In the genomic region with DNA sequence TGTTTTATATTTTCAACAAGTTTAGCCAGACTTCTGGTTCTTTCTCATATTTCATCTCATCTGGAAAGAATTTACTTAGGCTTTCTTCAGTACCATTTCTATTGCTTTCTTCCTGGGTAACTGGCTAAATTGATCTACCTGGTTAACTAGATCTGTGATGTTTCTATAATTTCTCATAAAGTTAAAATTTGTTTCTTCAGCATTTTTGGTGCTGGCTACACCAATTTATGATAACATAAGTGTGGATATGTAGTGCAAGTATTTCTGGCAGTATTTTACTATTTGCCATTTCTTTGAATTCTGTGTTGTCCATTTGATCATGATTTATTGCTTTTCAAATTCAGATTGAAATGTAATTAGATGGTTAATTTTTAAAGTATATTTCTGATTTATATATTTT, we compare ENCODE assay signal across 18 cellular contexts. TPM values are rescaled to one million over a fixed set of nuclear protein-coding genes. Genes with fewer than 3 reads are reported as not detected.
DNase-seq lines count a peak whose midpoint lies in the region; ATAC-seq and TF ChIP-seq lines count a peak whose summit lies in the region.
"Had no signal": no experiment of that assay in that cellular context is flagged by ENCODE, and none has a peak within 500 bp of the region (broad histone marks: within the 10 kb centered on the region; RNA-seq: fewer than 3 reads in every experiment).

No MANE protein-coding gene starts in this region.

- no peak for TF ChIP-seq CTCF in CD4-positive, alpha-beta T cell (IDR thresholded peaks at IDR 0.05)

- H3K4me1 Mint-ChIP-seq in T-helper 2 cell treated with Interferon-gamma antibody and Interleukin-4, amounts not matched to agents 5 μg/mL and 100 μg/mL, for 36 hours (ENCODE audit: low read depth) = peaks cover 41% of the 10 kb centered on the region
- H3K4me1 Mint-ChIP-seq in CD4-positive, alpha-beta T cell (ENCODE audit: low read depth) = peaks cover 59% of the 10 kb centered on the region
- H3K4me1 Mint-ChIP-seq in T-cell = peaks cover 49 to 61% (median 49%) of the 10 kb centered on the region in 3 donors
- peaks cover 16 to 71% (median 56%) of the 10 kb centered on the region in 7 donors for H3K4me1 Mint-ChIP-seq in naive thymus-derived CD4-positive, alpha-beta T cell

- H3K4me3 Mint-ChIP-seq in T-helper 2 cell treated with Interferon-gamma antibody and Interleukin-4, amounts not matched to agents 5 μg/mL and 100 μg/mL, for 36 hours = peak overlapping the region; percentile 64
- no peak overlapping the region for H3K4me3 Mint-ChIP-seq in CD4-positive, alpha-beta T cell
- H3K4me3 Mint-ChIP-seq in T-cell = peak overlapping the region in 1 of 3 donors; percentile 44
- H3K4me3 Mint-ChIP-seq in naive thymus-derived CD4-positive, alpha-beta T cell = peak overlapping the region in 6 of 10 donors; percentile 23 to 69 (median 61)
- H3K4me3 Mint-ChIP-seq: HFFc6 had no signal

- H3K9me3 Mint-ChIP-seq in T-helper 2 cell treated with Interferon-gamma antibody and Interleukin-4, amounts not matched to agents 5 μg/mL and 100 μg/mL, for 36 hours = no peaks in the 10 kb centered on the region
- H3K9me3 Mint-ChIP-seq in CD4-positive, alpha-beta T cell = no peaks in the 10 kb centered on the region
- no peaks in the 10 kb centered on the region for H3K9me3 Mint-ChIP-seq in T-cell
- no peaks in the 10 kb centered on the region for H3K9me3 Mint-ChIP-seq in naive thymus-derived CD4-positive, alpha-beta T cell
- H3K9me3 Mint-ChIP-seq: HFFc6 had no signal

- H3K4ac ChIP-seq in mesendoderm (ENCODE audit: low read depth, low read length) = no peak overlapping the region

- H3K27me3 Mint-ChIP-seq in T-helper 2 cell treated with Interferon-gamma antibody and Interleukin-4, amounts not matched to agents 5 μg/mL and 100 μg/mL, for 36 hours (ENCODE audit: low read depth) = no peaks in the 10 kb centered on the region
- H3K27me3 Mint-ChIP-seq in CD4-positive, alpha-beta T cell = no peaks in the 10 kb centered on the region
- H3K27me3 Mint-ChIP-seq in T-cell = no peaks in the 10 kb centered on the region
- no peaks in the 10 kb centered on the region for H3K27me3 Mint-ChIP-seq in naive thymus-derived CD4-positive, alpha-beta T cell

- CTCF ChIA-PET in CD4-positive, alpha-beta T cell (lab: Charles Lee) = no interaction called here
- CTCF ChIA-PET in T-cell (lab: Charles Lee) = no interaction called here
- CTCF ChIA-PET in naive thymus-derived CD4-positive, alpha-beta T cell (lab: Charles Lee) = no interaction called here

- H2BK15ac ChIP-seq in mesendoderm (replicated peaks; ENCODE audit: low read depth) = no peak overlapping the region

- H2BK120ac ChIP-seq in mesendoderm (ENCODE audit: low read depth, low read length) = no peak overlapping the region

- H4K8ac ChIP-seq in mesendoderm (ENCODE audit: low read depth, low read length) = no peak overlapping the region

- POLR2A ChIA-PET in CD4-positive, alpha-beta T cell (lab: Charles Lee) = no interaction called here
- POLR2A ChIA-PET in T-cell (lab: Charles Lee) = no interaction called here
- POLR2A ChIA-PET in naive thymus-derived CD4-positive, alpha-beta T cell (lab: Charles Lee) = no interaction called here

- H3K79me2 ChIP-seq in mesendoderm (ENCODE audit: control insufficient read depth, insufficient read depth, low read length) = peaks cover 17% of the 10 kb centered on the region

- H3K9me3 ChIP-seq in CD4-positive, alpha-beta T cell (ENCODE audit: control insufficient read depth, low read length) = no peaks in the 10 kb centered on the region
- no peaks in the 10 kb centered on the region for H3K9me3 ChIP-seq in naive thymus-derived CD4-positive, alpha-beta T cell (ENCODE audit: control insufficient read depth in 2 of 3, low read length in 3 of 3)

- no peak overlapping the region for H3K27ac ChIP-seq in CD4-positive, alpha-beta T cell (ENCODE audit: low read depth, low read length)
- peak overlapping the region; percentile 22 for H3K27ac ChIP-seq in naive thymus-derived CD4-positive, alpha-beta T cell (ENCODE audit: low read depth, low read length)
- no peak overlapping the region for H3K27ac ChIP-seq in mesendoderm (ENCODE audit: low read depth, low read length)
- H3K27ac ChIP-seq: 22Rv1, C4-2B had no signal

- no peak overlapping the region for H2AK5ac ChIP-seq in mesendoderm (ENCODE audit: low read length)

- no peak overlapping the region for H3K56ac ChIP-seq in mesendoderm (ENCODE audit: low read length)

- H3K36me3 Mint-ChIP-seq in T-helper 2 cell treated with Interferon-gamma antibody and Interleukin-4, amounts not matched to agents 5 μg/mL and 100 μg/mL, for 36 hours (ENCODE audit: low read depth) = peaks cover 9% of the 10 kb centered on the region
- H3K36me3 Mint-ChIP-seq in CD4-positive, alpha-beta T cell (ENCODE audit: low read depth) = no peaks in the 10 kb centered on the region
- H3K36me3 Mint-ChIP-seq in T-cell = no peaks in the 10 kb centered on the region
- peaks cover 0 to 12% (median 5%) of the 10 kb centered on the region in 5 donors for H3K36me3 Mint-ChIP-seq in naive thymus-derived CD4-positive, alpha-beta T cell

- no peak overlapping the region for H2BK5ac ChIP-seq in mesendoderm (ENCODE audit: low read length)

- intact Hi-C loops in CD4-positive, alpha-beta T cell (cut with DNase I, micrococcal nuclease) = loop anchor here in 1 of 2 experiments (2.0 kb wide), 1 partner anchor 26 kb away; a partner anchor contains a TSS
- intact Hi-C loops in naive thymus-derived CD4-positive, alpha-beta T cell (cut with micrococcal nuclease) = loop anchor here (1.0 to 2.0 kb wide), 4 partner anchors 9 to 27 kb away; a partner anchor contains a TSS

- H4K5ac ChIP-seq in mesendoderm (ENCODE audit: low read length) = no peak overlapping the region

- H3K4me2 ChIP-seq in mesendoderm (ENCODE audit: low read length) = no peak overlapping the region

- H3K18ac ChIP-seq in mesendoderm (ENCODE audit: low read length) = no peak overlapping the region

- ATAC-seq in CD4-positive, alpha-beta T cell (ENCODE audit: poor library complexity) = no peak
- no peak for ATAC-seq in T-cell (replicated peaks in 1 of 4)
- no peak for ATAC-seq in naive thymus-derived CD4-positive, alpha-beta T cell
- ATAC-seq: Panc1 had no signal

- H3K27me3 ChIP-seq in CD4-positive, alpha-beta T cell (ENCODE audit: control insufficient read depth, insufficient read depth, low read length) = no peaks in the 10 kb centered on the region
- no peaks in the 10 kb centered on the region for H3K27me3 ChIP-seq in naive thymus-derived CD4-positive, alpha-beta T cell (ENCODE audit: control insufficient read depth in 2 of 2, insufficient read depth in 2 of 2, low read length in 2 of 2)
- H3K27me3 ChIP-seq in mesendoderm (ENCODE audit: insufficient read depth, low read length, poor library complexity) = no peaks in the 10 kb centered on the region

- no peak overlapping the region for H3K9ac ChIP-seq in mesendoderm (ENCODE audit: low read length)

- H3K27ac Mint-ChIP-seq in T-helper 2 cell treated with Interferon-gamma antibody and Interleukin-4, amounts not matched to agents 5 μg/mL and 100 μg/mL, for 36 hours = peak overlapping the region; percentile 16
- H3K27ac Mint-ChIP-seq in CD4-positive, alpha-beta T cell = peak overlapping the region; percentile 81
- peak overlapping the region; percentile 90 for H3K27ac Mint-ChIP-seq in T-cell
- H3K27ac Mint-ChIP-seq in naive thymus-derived CD4-positive, alpha-beta T cell = peak overlapping the region in 7 of 9 donors; percentile 3 to 93 (median 88)
- H3K27ac Mint-ChIP-seq: HFFc6 had no signal

- peaks cover 3% of the 10 kb centered on the region for H3K79me1 ChIP-seq in mesendoderm (ENCODE audit: low read length)

- no peaks in the 10 kb centered on the region for H3K36me3 ChIP-seq in naive thymus-derived CD4-positive, alpha-beta T cell (ENCODE audit: control insufficient read depth in 2 of 3, insufficient read depth in 3 of 3, low read length in 3 of 3)
- no peaks in the 10 kb centered on the region for H3K36me3 ChIP-seq in mesendoderm (ENCODE audit: control insufficient read depth, insufficient read depth, low read length)

- peaks cover 11 to 29% of the 10 kb centered on the region in 2 donors for H3K4me1 ChIP-seq in naive thymus-derived CD4-positive, alpha-beta T cell (ENCODE audit: control insufficient read depth in 2 of 2, insufficient read depth in 2 of 2, low read length in 2 of 2)
- H3K4me1 ChIP-seq in mesendoderm (ENCODE audit: control insufficient read depth, low read depth, low read length) = no peaks in the 10 kb centered on the region

- H3K23ac ChIP-seq in mesendoderm (ENCODE audit: low read length) = no peak overlapping the region

- H3K4me3 ChIP-seq in naive thymus-derived CD4-positive, alpha-beta T cell (ENCODE audit: low read length) = no peak overlapping the region
- H3K4me3 ChIP-seq in mesendoderm (ENCODE audit: low read length) = no peak overlapping the region
- H3K4me3 ChIP-seq: K562 had no signal

- DNase-seq in T-helper 2 cell treated with Interferon-gamma antibody and Interleukin-4, amounts not matched to agents 5 μg/mL and 100 μg/mL, for 36 hours (ENCODE audit: low spot score) = no peak
- DNase-seq in T-helper 2 cell (no peak), T-cell (no peak), KG1 (lab: John Stamatoyannopoulos, UW) (no peak), GDM1 (lab: John Stamatoyannopoulos, UW) (no peak), mesendoderm (no peak)
- no peak for DNase-seq in CD4-positive, alpha-beta T cell
- DNase-seq in naive thymus-derived CD4-positive, alpha-beta T cell = no peak
- DNase-seq: GOT3, MM.1S, NCI-H1105, NCI-H187, Right ventricle myocardium superior had no signal

RNA-seq across cellular contexts. Expression of a gene that starts 25.9 kb away (rescaled TPM):
- total RNA-seq in CD4-positive, alpha-beta T cell = 10 to 100 TPM; 68.5 to 72.5 TPM
- 10 to 100 TPM; 43.1 to 69.3 (median 60.9) TPM for total RNA-seq in T-cell
- 10 to 100 TPM; 37.9 to 98.2 (median 56.2) TPM for total RNA-seq in naive thymus-derived CD4-positive, alpha-beta T cell
- 10 to 100 TPM; 26.6 to 32.6 TPM for polyA plus RNA-seq in naive thymus-derived CD4-positive, alpha-beta T cell
- 28.2 TPM for polyA plus RNA-seq in mesendoderm (2013, experiment 1 of 2)
- 29.9 TPM for polyA plus RNA-seq in mesendoderm (2013, experiment 2 of 2)

Comparison
In these comparisons a context has a peak if more than half of its experiments do, and no peak if none do; other contexts are left out.
1. H3K27ac Mint-ChIP-seq: peak in every context shown above with its lines; median percentile 90 in T-cell; 88 in naive thymus-derived CD4-positive, alpha-beta T cell; 81 in CD4-positive, alpha-beta T cell; 16 in T-helper 2 cell treated with Interferon-gamma antibody and Interleukin-4, amounts not matched to agents 5 μg/mL and 100 μg/mL, for 36 hours.